ENCODE assay signal across 19 cellular contexts in genomic region chr5:130546216-130546615, GRCh38.
"Had no signal": no experiment of that assay in that cellular context is flagged by ENCODE, and none has a peak within 500 bp of the region (broad histone marks: within the 10 kb centered on the region; RNA-seq: fewer than 3 reads in every experiment).

No MANE protein-coding gene starts in this region.

- DNase-seq: activated CD4-positive, alpha-beta T cell treated with anti-CD3 and anti-CD28 coated beads, Interleukin-2, amount 10 ng/mL, durations not matched to agents 24 days and 14 days; activated CD4-positive, CD25-positive, alpha-beta regulatory T cell; activated CD8-positive, alpha-beta memory T cell treated with anti-CD3 and anti-CD28 coated beads, Interleukin-2, amount 50 U/mL, for 4 hours; activated CD8-positive, alpha-beta T cell treated with anti-CD3 and anti-CD28 coated beads, Interleukin-2, amount 10 ng/mL, durations not matched to agents 7 days and 5 days; activated gamma-delta T cell; activated T-cell treated with anti-CD3 and anti-CD28 coated beads, Interleukin-2, amount 50 U/mL, for 48 hours; amniotic stem cell; brain microvascular endothelial cell; cerebellar nuclear complex; effector memory CD4-positive, alpha-beta T cell; kidney; left lung; naive B cell; psoas muscle; right lobe of liver had no signal

- H3K36me3 Mint-ChIP-seq: neural progenitor cell had no signal

- H3K27me3 Mint-ChIP-seq: activated CD4-positive, alpha-beta T cell treated with anti-CD3 and anti-CD28 coated beads, Interleukin-2, amount 10 ng/mL, durations not matched to agents 24 days and 14 days; dendritic cell treated with granulocyte-macrophage colony-stimulating factor and Interleukin-4, amounts not matched to agents 40 ng/mL and 50 ng/mL, for 4 days; naive B cell had no signal

- H3K9me3 Mint-ChIP-seq: activated CD4-positive, alpha-beta T cell treated with anti-CD3 and anti-CD28 coated beads, Interleukin-2, amount 10 ng/mL, durations not matched to agents 24 days and 14 days had no signal

- H3K27ac Mint-ChIP-seq: activated CD4-positive, alpha-beta T cell treated with anti-CD3 and anti-CD28 coated beads, Interleukin-2, amount 10 ng/mL, durations not matched to agents 24 days and 14 days; activated CD8-positive, alpha-beta T cell treated with anti-CD3 and anti-CD28 coated beads, Interleukin-2, amount 10 ng/mL, durations not matched to agents 7 days and 5 days; activated naive CD4-positive, alpha-beta T cell treated with anti-CD3 and anti-CD28 coated beads, Interleukin-2, amount 50 U/mL, for 72 hours; dendritic cell treated with granulocyte-macrophage colony-stimulating factor and Interleukin-4, amounts not matched to agents 40 ng/mL and 50 ng/mL, for 4 days; naive B cell; neural progenitor cell had no signal

- H3K4me1 Mint-ChIP-seq: activated CD4-positive, alpha-beta T cell treated with anti-CD3 and anti-CD28 coated beads, Interleukin-2, amount 10 ng/mL, durations not matched to agents 24 days and 14 days; naive B cell; neural progenitor cell had no signal

- H3K27ac ChIP-seq: brain microvascular endothelial cell, hepatocyte, left lung, neural progenitor cell, psoas muscle, right lobe of liver had no signal

- ATAC-seq: activated CD8-positive, alpha-beta T cell treated with anti-CD3 and anti-CD28 coated beads, Interleukin-2, amount 10 ng/mL, durations not matched to agents 7 days and 5 days; activated naive CD4-positive, alpha-beta T cell treated with anti-CD3 and anti-CD28 coated beads, Interleukin-2, amount 50 U/mL, for 72 hours; psoas muscle; right lobe of liver had no signal

- H3K4me3 Mint-ChIP-seq: activated CD4-positive, alpha-beta T cell treated with anti-CD3 and anti-CD28 coated beads, Interleukin-2, amount 10 ng/mL, durations not matched to agents 24 days and 14 days; activated CD8-positive, alpha-beta T cell treated with anti-CD3 and anti-CD28 coated beads, Interleukin-2, amount 10 ng/mL, durations not matched to agents 7 days and 5 days; dendritic cell treated with granulocyte-macrophage colony-stimulating factor and Interleukin-4, amounts not matched to agents 40 ng/mL and 50 ng/mL, for 4 days; naive B cell; neural progenitor cell had no signal
